Comparison of ENCODE assay signal across 8 cellular contexts in the genomic region with DNA sequence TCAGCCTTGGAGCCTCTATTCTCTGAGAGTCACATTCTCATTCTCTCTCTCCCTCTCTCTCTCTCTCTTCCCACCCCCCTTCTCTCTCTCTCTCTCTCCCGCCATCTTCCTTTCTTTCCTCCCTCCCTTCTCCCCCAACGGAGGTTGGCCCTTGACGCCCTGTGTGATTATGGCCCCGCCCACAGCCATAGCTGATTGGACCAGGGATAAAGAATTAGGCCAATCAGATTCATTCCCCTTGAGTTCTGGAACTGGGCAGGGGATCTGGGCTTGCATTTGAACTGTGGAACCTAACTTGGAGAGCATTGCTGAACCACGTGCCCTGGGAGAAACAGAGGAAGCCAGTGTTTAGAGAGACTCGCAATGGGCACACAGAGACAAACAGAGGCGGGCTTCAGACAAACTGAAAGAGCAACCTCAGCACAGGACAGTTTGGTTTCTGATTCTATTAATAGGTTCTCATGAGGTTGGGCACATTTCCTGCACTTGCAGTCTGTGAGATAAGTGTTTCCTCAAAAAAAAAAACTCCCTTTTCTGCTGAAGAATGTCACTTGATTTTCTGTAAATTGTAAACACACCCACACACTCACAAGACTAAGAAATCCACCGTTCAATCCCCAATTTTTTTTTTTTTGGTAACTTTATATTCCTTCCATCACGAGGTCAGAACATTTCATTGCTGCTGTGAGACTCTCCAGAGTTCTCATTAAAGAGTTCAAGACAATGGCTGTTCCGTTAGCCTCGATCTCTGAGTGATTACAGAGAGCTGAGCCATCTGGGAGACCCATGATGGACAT. TPM values are rescaled to one million over a fixed set of nuclear protein-coding genes. Genes with fewer than 3 reads are reported as not detected.
DNase-seq lines count a peak whose midpoint lies in the region; ATAC-seq and TF ChIP-seq lines count a peak whose summit lies in the region.

No MANE protein-coding gene starts in this region.

- H3K27me3 ChIP-seq in SK-N-SH (ENCODE audit: insufficient read depth): no peaks in the 10 kb centered on the region; the same call in 1 of the 2 replicates
- no peaks in the 10 kb centered on the region for H3K27me3 ChIP-seq in sigmoid colon

- 56% methylated on average over 11 of the region's 11 CpGs for WGBS in SK-N-SH (ENCODE audit: low lambda C conversion rate)
- 20 to 55% methylated on average over 11 of the region's 11 CpGs for WGBS in sigmoid colon, 2 donors

- H3K36me3 ChIP-seq in SK-N-SH (replicated peaks in 1 of 2; ENCODE audit: control insufficient read depth in 1 of 2, insufficient read depth in 2 of 2, low read length in 1 of 2): no peaks in the 10 kb centered on the region
- no peaks in the 10 kb centered on the region for H3K36me3 ChIP-seq in sigmoid colon

- no peaks in the 10 kb centered on the region for H3K9me2 ChIP-seq in SK-N-SH

- CTCF ChIA-PET in SK-N-SH (lab: Yijun Ruan, JAX): interaction anchor here (1.3 kb wide), 1 partner anchor 18 kb away, joined by 3 read pairs; no protein-coding TSS in a partner anchor

- TF ChIP-seq CTCF in SK-N-SH (IDR thresholded peaks at IDR 0.05) (no peak), sigmoid colon (IDR thresholded peaks at IDR 0.05) (no peak)

- H3K27ac ChIP-seq in SK-N-SH (ENCODE audit: low read depth in 2 of 2, low read length in 1 of 2) (no peak overlapping the region), sigmoid colon (peak overlapping the region; percentile 50 to 81 (median 78))

- POLR2A ChIA-PET in SK-N-SH (lab: Yijun Ruan, JAX): no interaction called here

- no peak for TF ChIP-seq RAD21 in SK-N-SH (IDR thresholded peaks at IDR 0.05; ENCODE audit: low read length)

- no peak overlapping the region for H3K4me2 ChIP-seq in SK-N-SH

- H3K4me1 ChIP-seq in SK-N-SH (ENCODE audit: control insufficient read depth in 1 of 2, insufficient read depth in 2 of 2, low read depth in 1 of 2, low read length in 1 of 2): peaks cover 0 to 12% of the 10 kb centered on the region in 2 experiments; a peak in 1 of 4 replicates
- peaks cover 0 to 30% (median 28%) of the 10 kb centered on the region in 4 donors for H3K4me1 ChIP-seq in sigmoid colon

- H3K4me3 ChIP-seq in SK-N-SH (ENCODE audit: low read depth in 2 of 2, low read length in 1 of 2) (no peak overlapping the region), sigmoid colon (peak overlapping the region in 3 of 4 donors; percentile 6 to 26 (median 11))

- TF ChIP-seq POLR2A in Raji (IDR thresholded peaks at IDR 0.05; ENCODE audit: insufficient read depth, low read depth, low read length): peak; percentile 31; the same call in 1 of the 2 replicates
- TF ChIP-seq POLR2A in sigmoid colon (IDR thresholded peaks at IDR 0.05): no peak

- peak; percentile 29 for DNase-seq in SK-N-SH
- peak; percentile 69 for DNase-seq in activated gamma-delta T cell treated with anti-CD3 and anti-CD28 coated beads, Interleukin-2, amount 50 U/mL, for 16 hours (ENCODE audit: low read depth)
- peak; percentile 89 for DNase-seq in Right ventricle myocardium inferior (ENCODE audit: missing footprints)
- peak; percentile 94 for DNase-seq in sigmoid colon
- DNase-seq in SW 1271 (lab: John Stamatoyannopoulos, UW): no peak

- 0 out of 2 replicates have a peak overlapping the region, but pooled peaks have one; percentile 29 for H2AFZ ChIP-seq in SK-N-SH (ENCODE audit: low read depth)

- intact Hi-C loops in Right ventricle myocardium inferior (cut with DNase I) (loop anchor here (5.0 kb wide), 1 partner anchor 78 kb away; no protein-coding TSS in a partner anchor), sigmoid colon (cut with DNase I) (no loop called here)

- no peak overlapping the region for H3K9ac ChIP-seq in SK-N-SH

- H3K9me3 ChIP-seq in SK-N-SH (no peaks in the 10 kb centered on the region), sigmoid colon (no peaks in the 10 kb centered on the region)

- peaks cover 12% of the 10 kb centered on the region for H3F3A ChIP-seq in SK-N-SH (replicated peaks; ENCODE audit: insufficient read depth)

- no peaks in the 10 kb centered on the region for H4K20me1 ChIP-seq in SK-N-SH (ENCODE audit: insufficient read depth)

- H3K79me2 ChIP-seq in SK-N-SH (ENCODE audit: insufficient read depth): no peaks in the 10 kb centered on the region

- ATAC-seq in SK-N-SH treated with all-trans-retinoic acid at 6 μM for 48 hours (no peak), HG03039 (IDR thresholded peaks at IDR 0.05; ENCODE audit: unreplicated experiment) (peak; percentile 64), Right ventricle myocardium inferior (peak; percentile 79)

- TF ChIP-seq EP300 in SK-N-SH (IDR thresholded peaks at IDR 0.05; ENCODE audit: borderline replicate concordance in 1 of 2, low read depth in 1 of 2, low read length in 1 of 2) (no peak), sigmoid colon (IDR thresholded peaks at IDR 0.05) (peak in 1 of 4 donors; percentile 39)

TF ChIP-seq in SK-N-SH, 30 proteins besides CTCF, POLR2A, EP300 and RAD21:
- no peak for TF ChIP-seq FOXM1 (IDR thresholded peaks at IDR 0.05; ENCODE audit: low read depth)

TF ChIP-seq in SK-N-SH treated with all-trans-retinoic acid at 6 μM for 48 hours, 23 proteins besides CTCF, POLR2A, EP300 and RAD21:
- no peak for TF ChIP-seq TCF4 (CRISPR knock-in tag; IDR thresholded peaks at IDR 0.05; ENCODE audit: borderline replicate concordance)
- no peak for TF ChIP-seq SNAI2 (CRISPR knock-in tag; IDR thresholded peaks at IDR 0.05)
- no peak for TF ChIP-seq BACH2 (CRISPR knock-in tag; IDR thresholded peaks at IDR 0.05; ENCODE audit: borderline replicate concordance)
- no peak for TF ChIP-seq ZNF70 (CRISPR knock-in tag; IDR thresholded peaks at IDR 0.05)

RNA-seq across cellular contexts. Expression of a gene that starts 3.6 kb away (rescaled TPM):
- 0.43 and 0.60 TPM in 2 replicates for polyA plus RNA-seq in SK-N-SH (2012; rRNA removed)
- 0.60 and 0.63 TPM in 2 replicates for polyA plus RNA-seq in SK-N-SH (2012; cell fraction: cytosol; rRNA removed)
- polyA plus RNA-seq in SK-N-SH (2012; cell fraction: nucleus; rRNA removed): 1.0 and 1.8 TPM in 2 replicates
- 2.0 TPM for total RNA-seq in Right ventricle myocardium inferior
- total RNA-seq in sigmoid colon: 1 to 10 TPM; 3.9 to 8.0 (median 5.0) TPM
- 1 to 10 TPM in 2 of 3 donors, under 1 TPM in 1; 0.60 to 1.9 (median 1.4) TPM for polyA plus RNA-seq in sigmoid colon

Comparison
In these comparisons a context has a peak if more than half of its experiments do, and no peak if none do; other contexts are left out.
1. DNase-seq: peak in SK-N-SH (single experiment), activated gamma-delta T cell treated with anti-CD3 and anti-CD28 coated beads, Interleukin-2, amount 50 U/mL, for 16 hours (single experiment), Right ventricle myocardium inferior (single experiment) and sigmoid colon (single experiment); none in SW 1271 (0 of 2).
2. H3K27ac ChIP-seq: peak in sigmoid colon (4 of 4); none in SK-N-SH (0 of 2).
3. H3K4me3 ChIP-seq: peak in sigmoid colon (3 of 4); none in SK-N-SH (0 of 2).